ENCODE assay signal across 21 cellular contexts in the genomic region with DNA sequence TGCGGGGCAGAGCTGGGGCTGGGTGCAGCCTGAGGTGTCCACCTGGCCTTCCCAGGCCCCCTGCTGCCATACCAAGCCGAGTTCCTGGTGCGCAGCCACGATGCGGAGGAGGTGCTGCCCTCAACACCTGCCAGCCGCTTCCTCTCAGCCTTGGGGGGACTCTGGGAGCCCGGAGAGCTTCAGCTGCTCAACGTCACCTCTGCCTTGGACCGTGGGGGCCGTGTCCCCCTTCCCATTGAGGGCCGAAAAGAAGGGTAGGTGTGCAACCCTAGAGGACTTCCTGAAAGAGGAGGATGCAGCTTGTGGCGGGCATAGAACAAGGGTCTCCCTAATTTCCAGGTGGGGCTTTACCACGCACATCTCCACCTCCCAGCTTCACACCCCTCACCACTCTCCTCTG. TPM values are rescaled to one million over a fixed set of nuclear protein-coding genes. Genes with fewer than 3 reads are reported as not detected.
DNase-seq lines count a peak whose midpoint lies in the region; ATAC-seq and TF ChIP-seq lines count a peak whose summit lies in the region.
"Had no signal": no experiment of that assay in that cellular context is flagged by ENCODE, and none has a peak within 500 bp of the region (broad histone marks: within the 10 kb centered on the region; RNA-seq: fewer than 3 reads in every experiment).

No MANE protein-coding gene starts in this region.

- peak overlapping the region; percentile 69 for H3K4me3 Mint-ChIP-seq in activated T-helper 17 cell treated with anti-CD3 and anti-CD28 coated beads, Interleukin-2, amount 50 U/mL, for 72 hours
- H3K4me3 Mint-ChIP-seq in stimulated activated naive CD8-positive, alpha-beta T cell treated with anti-CD3 and anti-CD28 coated beads, Interleukin-15, amount 100 ng/mL, for 72 hours, result peak overlapping the region; percentile 69 to 81
- H3K4me3 Mint-ChIP-seq: endodermal cell had no signal

- TF ChIP-seq CTCF in right atrium auricular region (IDR thresholded peaks at IDR 0.05), result no peak
- TF ChIP-seq CTCF in mucosa of descending colon (IDR thresholded peaks at IDR 0.05), result no peak

- no peak overlapping the region for H3K4me3 ChIP-seq in right atrium auricular region
- no peak overlapping the region for H3K4me3 ChIP-seq in mucosa of descending colon

- peaks cover 16% of the 10 kb centered on the region for H3K4me1 Mint-ChIP-seq in activated T-helper 17 cell treated with anti-CD3 and anti-CD28 coated beads, Interleukin-2, amount 50 U/mL, for 72 hours
- peaks cover 43% of the 10 kb centered on the region for H3K4me1 Mint-ChIP-seq in stimulated activated naive CD8-positive, alpha-beta T cell treated with anti-CD3 and anti-CD28 coated beads, Interleukin-15, amount 100 ng/mL, for 72 hours
- H3K4me1 Mint-ChIP-seq: endodermal cell had no signal

- H3K4me1 ChIP-seq in right atrium auricular region (peaks cover 0 to 65% of the 10 kb centered on the region in 2 donors), mucosa of descending colon (ENCODE audit: low read depth) (no peaks in the 10 kb centered on the region)

- H3K27me3 ChIP-seq in right atrium auricular region, result no peaks in the 10 kb centered on the region

- H3K27ac Mint-ChIP-seq in activated T-helper 17 cell treated with anti-CD3 and anti-CD28 coated beads, Interleukin-2, amount 50 U/mL, for 72 hours, result peak overlapping the region; percentile 73
- peak overlapping the region in 1 of 2 donors; percentile 12 for H3K27ac Mint-ChIP-seq in stimulated activated naive CD8-positive, alpha-beta T cell treated with anti-CD3 and anti-CD28 coated beads, Interleukin-15, amount 100 ng/mL, for 72 hours
- H3K27ac Mint-ChIP-seq: endodermal cell had no signal

- ATAC-seq in Right ventricle myocardium inferior, result no peak
- ATAC-seq in activated T-helper 17 cell treated with anti-CD3 and anti-CD28 coated beads, Interleukin-2, amount 50 U/mL, for 72 hours (replicated peaks), result no peak
- no peak for ATAC-seq in mucosa of descending colon
- ATAC-seq in stimulated activated naive CD8-positive, alpha-beta T cell treated with anti-CD3 and anti-CD28 coated beads, Interleukin-15, amount 100 ng/mL, for 72 hours, result no peak
- ATAC-seq in HG03520 (IDR thresholded peaks at IDR 0.05; ENCODE audit: unreplicated experiment), result no peak

- peak; percentile 32 for DNase-seq in Right ventricle myocardium inferior (ENCODE audit: missing footprints)
- DNase-seq in right atrium auricular region (ENCODE audit: low spot score), result no peak
- DNase-seq in mucosa of descending colon, result peak in 2 of 3 donors; percentile 15 to 49
- no peak for DNase-seq in stimulated activated naive CD8-positive, alpha-beta T cell treated with anti-CD3 and anti-CD28 coated beads, Interleukin-15, amount 100 ng/mL, for 72 hours
- DNase-seq in DMS53 treated with DMSO at 0.1 percent for 48 hours (lab: John Stamatoyannopoulos, UW; ENCODE audit: unreplicated experiment), result no peak
- no peak for DNase-seq in hypothalamus (lab: John Stamatoyannopoulos, UW)
- DNase-seq: activated B cell treated with CpG ODN at 0.5 μM for 24 hours, amniotic stem cell, cerebellar nuclear complex, COR-L47, EL, endodermal cell, H7, hippocampal formation, Kasumi-1, kidney glomerular epithelial cell, NCI-H1105 treated with DMSO at 0.1 percent for 48 hours, SW 1271 had no signal

- intact Hi-C loops in Right ventricle myocardium inferior (cut with DNase I) (loop anchor here (5.0 kb wide), 1 partner anchor 71 kb away; a partner anchor contains a TSS), mucosa of descending colon (cut with DNase I, micrococcal nuclease) (loop anchor here in 1 of 2 donors (10.0 kb wide), 1 partner anchor 54 kb away; no protein-coding TSS in a partner anchor)

- peak overlapping the region in 1 of 2 donors; percentile 90 for H3K27ac ChIP-seq in right atrium auricular region

- H3K9me3 ChIP-seq in right atrium auricular region, result no peaks in the 10 kb centered on the region
- no peaks in the 10 kb centered on the region for H3K9me3 ChIP-seq in mucosa of descending colon

- no peaks in the 10 kb centered on the region for H3K9me3 Mint-ChIP-seq in activated T-helper 17 cell treated with anti-CD3 and anti-CD28 coated beads, Interleukin-2, amount 50 U/mL, for 72 hours
- H3K9me3 Mint-ChIP-seq in stimulated activated naive CD8-positive, alpha-beta T cell treated with anti-CD3 and anti-CD28 coated beads, Interleukin-15, amount 100 ng/mL, for 72 hours, result no peaks in the 10 kb centered on the region
- H3K9me3 Mint-ChIP-seq: activated B cell treated with CpG ODN at 0.5 μM for 24 hours, endodermal cell had no signal

- no peaks in the 10 kb centered on the region for H3K27me3 Mint-ChIP-seq in activated T-helper 17 cell treated with anti-CD3 and anti-CD28 coated beads, Interleukin-2, amount 50 U/mL, for 72 hours
- no peaks in the 10 kb centered on the region for H3K27me3 Mint-ChIP-seq in stimulated activated naive CD8-positive, alpha-beta T cell treated with anti-CD3 and anti-CD28 coated beads, Interleukin-15, amount 100 ng/mL, for 72 hours
- H3K27me3 Mint-ChIP-seq: activated B cell treated with CpG ODN at 0.5 μM for 24 hours had no signal

- no peaks in the 10 kb centered on the region for H3K36me3 ChIP-seq in right atrium auricular region
- no peaks in the 10 kb centered on the region for H3K36me3 ChIP-seq in mucosa of descending colon (ENCODE audit: low read depth)

- no peaks in the 10 kb centered on the region for H3K36me3 Mint-ChIP-seq in activated T-helper 17 cell treated with anti-CD3 and anti-CD28 coated beads, Interleukin-2, amount 50 U/mL, for 72 hours (ENCODE audit: low read depth)

RNA-seq across cellular contexts. Expression of a gene that starts 2.5 kb away (rescaled TPM):
- total RNA-seq in Right ventricle myocardium inferior, result 151 TPM
- 100 to 1,000 TPM; 120 to 207 TPM for total RNA-seq in right atrium auricular region
- not detected for total RNA-seq in activated T-helper 17 cell treated with anti-CD3 and anti-CD28 coated beads, Interleukin-2, amount 50 U/mL, for 72 hours
- total RNA-seq in mucosa of descending colon, result 10 to 100 TPM in 1 of 3 donors, 1 to 10 TPM in 1, under 1 TPM in 1; 0.64 to 30.7 (median 6.8) TPM
- total RNA-seq: HT-29 had no signal

RNA-seq across cellular contexts. Expression of a gene that starts 17.8 kb away (rescaled TPM):
- total RNA-seq in Right ventricle myocardium inferior (38.4 TPM), right atrium auricular region (10 to 100 TPM; 16.9 to 24.2 TPM), mucosa of descending colon (10 to 100 TPM; 27.3 to 47.5 (median 33.1) TPM)
- total RNA-seq in activated T-helper 17 cell treated with anti-CD3 and anti-CD28 coated beads, Interleukin-2, amount 50 U/mL, for 72 hours, result 10 to 100 TPM; 73.6 to 89.2 TPM

RNA-seq across cellular contexts. Expression of a gene that starts 33.1 kb away (rescaled TPM):
- total RNA-seq in Right ventricle myocardium inferior (28.2 TPM), right atrium auricular region (100 to 1,000 TPM in 1 of 2 donors, 10 to 100 TPM in 1; 19.8 to 180 TPM), mucosa of descending colon (100 to 1,000 TPM in 2 of 3 donors, 10 to 100 TPM in 1; 53.0 to 248 (median 160) TPM)
- total RNA-seq in activated T-helper 17 cell treated with anti-CD3 and anti-CD28 coated beads, Interleukin-2, amount 50 U/mL, for 72 hours, result 1 to 10 TPM in 1 of 2 donors, under 1 TPM in 1; 0.37 to 1.9 TPM

RNA-seq across cellular contexts. Expression of a gene that starts 38.4 kb away (rescaled TPM):
- 1.7 TPM for total RNA-seq in Right ventricle myocardium inferior
- 1 to 10 TPM in 1 of 2 donors, under 1 TPM in 1; 0.78 to 1.1 TPM for total RNA-seq in right atrium auricular region
- total RNA-seq in activated T-helper 17 cell treated with anti-CD3 and anti-CD28 coated beads, Interleukin-2, amount 50 U/mL, for 72 hours, result 1 to 10 TPM in 1 of 2 donors, under 1 TPM in 1; 0.84 to 6.9 TPM
- 1 to 10 TPM in 2 of 3 donors, under 1 TPM in 1; 0.52 to 2.6 (median 1.2) TPM for total RNA-seq in mucosa of descending colon

Comparison
In these comparisons a context has a peak if more than half of its experiments do, and no peak if none do; other contexts are left out.
1. DNase-seq: peak in Right ventricle myocardium inferior (single experiment) and mucosa of descending colon (2 of 3); none in right atrium auricular region (single experiment), stimulated activated naive CD8-positive, alpha-beta T cell treated with anti-CD3 and anti-CD28 coated beads, Interleukin-15, amount 100 ng/mL, for 72 hours (0 of 2), DMS53 treated with DMSO at 0.1 percent for 48 hours (single experiment) and hypothalamus (0 of 51).
2. RNA of a gene that starts 33.1 kb away (total RNA-seq): 19.8 to 180 TPM in right atrium auricular region, 53.0 to 248 TPM in mucosa of descending colon and 28.2 TPM in Right ventricle myocardium inferior (single experiment); 0.37 to 1.9 TPM in activated T-helper 17 cell treated with anti-CD3 and anti-CD28 coated beads, Interleukin-2, amount 50 U/mL, for 72 hours; every median in the first group is over 4 times any median in the second.